In genomic region chr12:4289334-4289878, GRCh38 we compare ENCODE assay signal across 11 cellular contexts. TPM values are rescaled to one million over a fixed set of nuclear protein-coding genes. Genes with fewer than 3 reads are reported as not detected.
A peak's percentile ranks its signal among the peaks of the same experiment; 100 is the strongest.
DNase-seq lines count a peak whose midpoint lies in the region; ATAC-seq and TF ChIP-seq lines count a peak whose summit lies in the region.
"Had no signal": no experiment of that assay in that cellular context is flagged by ENCODE, and none has a peak within 500 bp of the region (broad histone marks: within the 10 kb centered on the region; RNA-seq: fewer than 3 reads in every experiment).

No MANE protein-coding gene starts in this region.

- peak overlapping the region in 5 of 7 donors; percentile 75 to 91 (median 82) for H3K27ac Mint-ChIP-seq in CD4-positive, alpha-beta memory T cell
- H3K27ac Mint-ChIP-seq in endodermal cell, result peak overlapping the region; percentile 25
- peak overlapping the region; percentile 71 for H3K27ac Mint-ChIP-seq in nephron progenitor cell

- no peak overlapping the region for H3K27ac ChIP-seq in CD4-positive, alpha-beta memory T cell (ENCODE audit: low read depth, low read length)
- H3K27ac ChIP-seq in endodermal cell (ENCODE audit: low read depth, low read length), result peak overlapping the region; percentile 83
- H3K27ac ChIP-seq: epithelial cell of prostate had no signal

- peaks cover 97% of the 10 kb centered on the region for H3K4me1 ChIP-seq in CD4-positive, alpha-beta memory T cell (ENCODE audit: insufficient read depth, low read length)
- no peaks in the 10 kb centered on the region for H3K4me1 ChIP-seq in endodermal cell (ENCODE audit: control insufficient read depth, insufficient read depth, low read length)

- no peaks in the 10 kb centered on the region for H3K9me3 ChIP-seq in CD4-positive, alpha-beta memory T cell (ENCODE audit: control insufficient read depth in 1 of 2, low read length in 2 of 2)
- no peaks in the 10 kb centered on the region for H3K9me3 ChIP-seq in endodermal cell (ENCODE audit: control insufficient read depth, low read length)

- intact Hi-C loops in CD4-positive, alpha-beta memory T cell (cut with micrococcal nuclease), result no loop called here

- ATAC-seq in GM21723 (IDR thresholded peaks at IDR 0.05; ENCODE audit: unreplicated experiment) (no peak), omental fat pad (ENCODE audit: low FRiP score) (no peak)

- no peak overlapping the region for H3K4me3 ChIP-seq in CD4-positive, alpha-beta memory T cell (ENCODE audit: low read length in 2 of 2)
- no peak overlapping the region for H3K4me3 ChIP-seq in endodermal cell (ENCODE audit: low read length)

- TF ChIP-seq CTCF in endodermal cell (conservative IDR thresholded peaks at IDR 0.05) (no peak), nephron progenitor cell (IDR thresholded peaks at IDR 0.05) (no peak), omental fat pad (IDR thresholded peaks at IDR 0.05) (no peak)

- peaks cover 82 to 97% of the 10 kb centered on the region in 2 donors for H3K36me3 Mint-ChIP-seq in CD4-positive, alpha-beta memory T cell
- H3K36me3 Mint-ChIP-seq in endodermal cell (ENCODE audit: low read depth) (peaks cover 93% of the 10 kb centered on the region), nephron progenitor cell (ENCODE audit: low read depth) (peaks cover 100% of the 10 kb centered on the region)

- POLR2A ChIA-PET in CD4-positive, alpha-beta memory T cell (lab: Charles Lee; ENCODE audit: partially characterized antibody), result interaction anchor here (0.6 to 1.5 kb wide), 5 partner anchors 11 to 355 kb away, joined by 3 to 4 read pairs (median 3); partner anchors contain the start of gene CCND2

- no peaks in the 10 kb centered on the region for H3K27me3 Mint-ChIP-seq in CD4-positive, alpha-beta memory T cell
- H3K27me3 Mint-ChIP-seq in endodermal cell (ENCODE audit: insufficient read depth), result no peaks in the 10 kb centered on the region
- no peaks in the 10 kb centered on the region for H3K27me3 Mint-ChIP-seq in nephron progenitor cell (ENCODE audit: low read depth, poor library complexity)

- no peak overlapping the region for H3K9ac ChIP-seq in endodermal cell (ENCODE audit: extremely low read depth, low read length, poor library complexity, severe bottlenecking)

- H3K36me3 ChIP-seq in CD4-positive, alpha-beta memory T cell (ENCODE audit: insufficient read depth, low read length), result peaks cover 86% of the 10 kb centered on the region
- H3K36me3 ChIP-seq in endodermal cell (ENCODE audit: control insufficient read depth, insufficient read depth, low read length), result peaks cover 61% of the 10 kb centered on the region

- H3K4me3 Mint-ChIP-seq in CD4-positive, alpha-beta memory T cell, result peak overlapping the region in 1 of 8 donors; percentile 38
- H3K4me3 Mint-ChIP-seq in endodermal cell (no peak overlapping the region), nephron progenitor cell (peak overlapping the region; percentile 50)

- H3K4me1 Mint-ChIP-seq in CD4-positive, alpha-beta memory T cell, result peaks cover 65 to 100% (median 88%) of the 10 kb centered on the region in 4 donors
- H3K4me1 Mint-ChIP-seq in endodermal cell (peaks cover 14% of the 10 kb centered on the region), nephron progenitor cell (peaks cover 96% of the 10 kb centered on the region)

- no peak for DNase-seq in CD4-positive, alpha-beta memory T cell
- DNase-seq in NCI-H69 (lab: John Stamatoyannopoulos, UW) (peak; percentile 18), endodermal cell (peak; percentile 47), nephron progenitor cell (no peak), omental fat pad (ENCODE audit: low spot score) (no peak), AML-193 (lab: John Stamatoyannopoulos, UW) (no peak)
- no peak for DNase-seq in stimulated activated naive CD4-positive, alpha-beta T cell treated with Interleukin-2 at 50 U/mL for 16 hours (lab: John Stamatoyannopoulos, UW)
- DNase-seq: activated gamma-delta T cell, DND-41 had no signal

- CTCF ChIA-PET in CD4-positive, alpha-beta memory T cell (lab: Charles Lee; ENCODE audit: partially characterized antibody), result interaction anchor here (1.2 to 1.8 kb wide), 4 partner anchors 11 to 403 kb away, joined by 3 to 8 read pairs (median 5); no protein-coding TSS in a partner anchor

- peaks cover 0 to 2% (median 0%) of the 10 kb centered on the region in 8 donors for H3K9me3 Mint-ChIP-seq in CD4-positive, alpha-beta memory T cell
- H3K9me3 Mint-ChIP-seq in endodermal cell (no peaks in the 10 kb centered on the region), nephron progenitor cell (no peaks in the 10 kb centered on the region)

- no peaks in the 10 kb centered on the region for H3K27me3 ChIP-seq in CD4-positive, alpha-beta memory T cell (ENCODE audit: insufficient read depth, low read length)
- H3K27me3 ChIP-seq in endodermal cell (ENCODE audit: control insufficient read depth, insufficient read depth, low read length, poor library complexity, severe bottlenecking), result no peaks in the 10 kb centered on the region

- WGBS in endodermal cell (ENCODE audit: insufficient coverage in 1 of 2, insufficient read length in 1 of 2), 2 experiments, result 72 to 88% methylated on average over 8 to 15 of the region's 15 CpGs

RNA-seq across cellular contexts. Expression of gene CCND2, which starts 15.8 kb away (rescaled TPM):
- 100 to 1,000 TPM; 150 to 151 TPM for total RNA-seq in CD4-positive, alpha-beta memory T cell
- polyA plus RNA-seq in CD4-positive, alpha-beta memory T cell, result 100 to 1,000 TPM in 1 of 2 donors, 10 to 100 TPM in 1; 83.3 to 103 TPM
- total RNA-seq in endodermal cell, result 100 to 1,000 TPM; 286 to 362 TPM
- 86.6 TPM for polyA plus RNA-seq in endodermal cell (2013, experiment 1 of 2)
- polyA plus RNA-seq in endodermal cell (2013, experiment 2 of 2), result 81.3 TPM
- total RNA-seq in omental fat pad, result 100 to 1,000 TPM in 2 of 4 donors, 10 to 100 TPM in 2; 73.3 to 116 (median 92.6) TPM

RNA-seq across cellular contexts. Expression of gene TIGAR, which starts 31.6 kb away (rescaled TPM):
- total RNA-seq in CD4-positive, alpha-beta memory T cell, result 10 to 100 TPM; 15.2 to 17.3 TPM
- 1 to 10 TPM; 1.9 to 2.7 TPM for polyA plus RNA-seq in CD4-positive, alpha-beta memory T cell
- total RNA-seq in endodermal cell, result 10 to 100 TPM; 19.2 to 41.3 TPM
- polyA plus RNA-seq in endodermal cell (2013, experiment 1 of 2), result 7.7 TPM
- 8.9 TPM for polyA plus RNA-seq in endodermal cell (2013, experiment 2 of 2)
- 10 to 100 TPM in 1 of 4 donors, 1 to 10 TPM in 3; 4.2 to 13.5 (median 5.3) TPM for total RNA-seq in omental fat pad

Comparison
In these comparisons a context has a peak if more than half of its experiments do, and no peak if none do; other contexts are left out.
1. DNase-seq: peak in NCI-H69 (single experiment) and endodermal cell (single experiment); none in CD4-positive, alpha-beta memory T cell (0 of 5), nephron progenitor cell (single experiment), omental fat pad (single experiment), AML-193 (0 of 2) and stimulated activated naive CD4-positive, alpha-beta T cell treated with Interleukin-2 at 50 U/mL for 16 hours (single experiment).
2. H3K27ac Mint-ChIP-seq: peak in every context shown above with its lines; median percentile 82 in CD4-positive, alpha-beta memory T cell; 71 in nephron progenitor cell; 25 in endodermal cell.